Comparison of ENCODE assay signal across 12 cellular contexts in the genomic region with DNA sequence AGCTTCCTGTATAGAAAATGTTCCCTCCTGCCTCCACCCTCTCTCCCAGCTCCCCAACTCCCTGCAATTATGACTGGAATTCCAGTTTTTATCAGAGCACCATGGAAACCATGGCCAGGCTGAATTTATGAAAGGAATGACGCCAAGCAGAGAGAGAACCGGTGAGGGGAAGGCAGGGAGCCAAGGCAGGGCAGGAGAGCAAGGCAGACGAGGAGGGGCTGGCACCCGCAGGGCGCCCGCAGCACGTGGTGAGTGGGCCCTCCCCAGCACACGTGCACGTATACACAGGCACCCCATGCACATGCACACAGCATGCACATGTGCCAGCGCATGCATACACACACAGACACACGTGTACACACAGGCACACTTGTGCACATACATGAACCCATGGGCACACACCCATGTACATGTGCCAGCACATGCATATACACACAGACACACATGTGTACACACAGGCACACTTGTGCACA. TPM values are rescaled to one million over a fixed set of nuclear protein-coding genes. Genes with fewer than 3 reads are reported as not detected.
A peak's percentile ranks its signal among the peaks of the same experiment; 100 is the strongest.
DNase-seq lines count a peak whose midpoint lies in the region; ATAC-seq and TF ChIP-seq lines count a peak whose summit lies in the region.
"Had no signal": no experiment of that assay in that cellular context is flagged by ENCODE, and none has a peak within 500 bp of the region (broad histone marks: within the 10 kb centered on the region; RNA-seq: fewer than 3 reads in every experiment).

No MANE protein-coding gene starts in this region.

- H3K4me1 ChIP-seq in RWPE2 (ENCODE audit: insufficient read depth, poor library complexity, severe bottlenecking) (peaks cover 31% of the 10 kb centered on the region), BE2C (peaks cover 4% of the 10 kb centered on the region)
- H3K4me1 ChIP-seq: Peyer's patch had no signal

- POLR2A ChIA-PET in activated CD4-positive, alpha-beta T cell treated with anti-CD3 and anti-CD28 coated beads, Interleukin-2, amount 10 ng/mL, durations not matched to agents 7 days and 5 days (lab: Charles Lee): no interaction called here

- ATAC-seq in RWPE2 (ENCODE audit: low read depth) (peak; percentile 31), left ventricle myocardium superior (peak; percentile 67)

- H3K27me3 Mint-ChIP-seq in activated CD4-positive, alpha-beta T cell treated with anti-CD3 and anti-CD28 coated beads, Interleukin-2, amount 10 ng/mL, durations not matched to agents 7 days and 5 days: no peaks in the 10 kb centered on the region

- no peaks in the 10 kb centered on the region for H3K9me3 Mint-ChIP-seq in activated CD4-positive, alpha-beta T cell treated with anti-CD3 and anti-CD28 coated beads, Interleukin-2, amount 10 ng/mL, durations not matched to agents 7 days and 5 days

- intact Hi-C loops in left ventricle myocardium superior (cut with micrococcal nuclease): no loop called here

- H3K9me3 ChIP-seq in RWPE2 (ENCODE audit: severe bottlenecking) (no peaks in the 10 kb centered on the region), BE2C (no peaks in the 10 kb centered on the region)
- H3K9me3 ChIP-seq: Peyer's patch, tibial artery had no signal

- no peaks in the 10 kb centered on the region for H3K36me3 Mint-ChIP-seq in activated CD4-positive, alpha-beta T cell treated with anti-CD3 and anti-CD28 coated beads, Interleukin-2, amount 10 ng/mL, durations not matched to agents 7 days and 5 days (ENCODE audit: low read depth)

- H3K4me3 Mint-ChIP-seq in activated CD4-positive, alpha-beta T cell treated with anti-CD3 and anti-CD28 coated beads, Interleukin-2, amount 10 ng/mL, durations not matched to agents 7 days and 5 days: no peak overlapping the region

- H3K27ac Mint-ChIP-seq in activated CD4-positive, alpha-beta T cell treated with anti-CD3 and anti-CD28 coated beads, Interleukin-2, amount 10 ng/mL, durations not matched to agents 7 days and 5 days: no peak overlapping the region

- TF ChIP-seq CTCF in RWPE2 (IDR thresholded peaks at IDR 0.05; ENCODE audit: poor library complexity, severe bottlenecking) (no peak), BE2C (IDR thresholded peaks at IDR 0.05; ENCODE audit: low read depth, low read length) (no peak)

- H3K27ac ChIP-seq in RWPE2 (ENCODE audit: poor library complexity, severe bottlenecking): no peak overlapping the region
- H3K27ac ChIP-seq: Peyer's patch, tibial artery, WERI-Rb-1 had no signal

- no peak overlapping the region for H3K4me3 ChIP-seq in RWPE2 (ENCODE audit: severe bottlenecking)
- H3K4me3 ChIP-seq in BE2C (ENCODE audit: low read depth, low read length): no peak overlapping the region
- H3K4me3 ChIP-seq: Peyer's patch, tibial artery had no signal

- H3K36me3 ChIP-seq in RWPE2 (ENCODE audit: low read depth) (no peaks in the 10 kb centered on the region), BE2C (no peaks in the 10 kb centered on the region)
- H3K36me3 ChIP-seq: Peyer's patch, tibial artery, WERI-Rb-1 had no signal

- CTCF ChIA-PET in activated CD4-positive, alpha-beta T cell treated with anti-CD3 and anti-CD28 coated beads, Interleukin-2, amount 10 ng/mL, durations not matched to agents 7 days and 5 days (lab: Charles Lee): no interaction called here

- H3K4me1 Mint-ChIP-seq in activated CD4-positive, alpha-beta T cell treated with anti-CD3 and anti-CD28 coated beads, Interleukin-2, amount 10 ng/mL, durations not matched to agents 7 days and 5 days: peaks cover 8% of the 10 kb centered on the region

- peak; percentile 31 for DNase-seq in GM03348 (ENCODE audit: low spot score)
- DNase-seq in RWPE2 (ENCODE audit: low spot score): no peak
- peak; percentile 50 for DNase-seq in left ventricle myocardium superior
- DNase-seq in retina: peak; percentile 70
- no peak for DNase-seq in BE2C
- no peak for DNase-seq in activated CD4-positive, alpha-beta T cell treated with anti-CD3 and anti-CD28 coated beads, Interleukin-2, amount 10 ng/mL, durations not matched to agents 7 days and 5 days
- DNase-seq in activated CD4-positive, alpha-beta T cell treated with anti-CD3 and anti-CD28 coated beads for 1 hour: no peak
- DNase-seq: DMS53, occipital lobe, Peyer's patch, tibial artery, WERI-Rb-1 had no signal

- H3K27me3 ChIP-seq in RWPE2 (ENCODE audit: insufficient read depth, poor library complexity, severe bottlenecking): peaks cover 5% of the 10 kb centered on the region
- H3K27me3 ChIP-seq in BE2C: no peaks in the 10 kb centered on the region
- H3K27me3 ChIP-seq: Peyer's patch had no signal

RNA-seq across cellular contexts. Expression of gene MRGBP, which starts 27.4 kb away (rescaled TPM):
- total RNA-seq in left ventricle myocardium superior: 11.1 TPM
- 28.1 TPM for polyA plus RNA-seq in BE2C (2012; ENCODE audit: insufficient read depth, insufficient read length, low read depth)
- 10 to 100 TPM; 14.4 to 14.5 TPM for total RNA-seq in activated CD4-positive, alpha-beta T cell treated with anti-CD3 and anti-CD28 coated beads, Interleukin-2, amount 10 ng/mL, durations not matched to agents 7 days and 5 days

RNA-seq across cellular contexts. Expression of gene OGFR, which starts 35.8 kb away (rescaled TPM):
- total RNA-seq in left ventricle myocardium superior: 21.0 TPM
- polyA plus RNA-seq in BE2C (2012; ENCODE audit: insufficient read depth, insufficient read length, low read depth): 138 TPM
- total RNA-seq in activated CD4-positive, alpha-beta T cell treated with anti-CD3 and anti-CD28 coated beads, Interleukin-2, amount 10 ng/mL, durations not matched to agents 7 days and 5 days: 10 to 100 TPM; 82.4 to 84.9 TPM

RNA-seq across cellular contexts. Expression of gene COL9A3, which starts 48.0 kb away (rescaled TPM):
- total RNA-seq in left ventricle myocardium superior: 2.9 TPM
- polyA plus RNA-seq in BE2C (2012; ENCODE audit: insufficient read depth, insufficient read length, low read depth): 5.9 TPM
- total RNA-seq in activated CD4-positive, alpha-beta T cell treated with anti-CD3 and anti-CD28 coated beads, Interleukin-2, amount 10 ng/mL, durations not matched to agents 7 days and 5 days: not detected

Comparison
In these comparisons a context has a peak if more than half of its experiments do, and no peak if none do; other contexts are left out.
1. DNase-seq: peak in GM03348 (single experiment), left ventricle myocardium superior (single experiment) and retina (single experiment); none in RWPE2 (single experiment), BE2C (single experiment), activated CD4-positive, alpha-beta T cell treated with anti-CD3 and anti-CD28 coated beads, Interleukin-2, amount 10 ng/mL, durations not matched to agents 7 days and 5 days (single experiment) and activated CD4-positive, alpha-beta T cell treated with anti-CD3 and anti-CD28 coated beads for 1 hour (single experiment).